ENCODE assay signal across 28 cellular contexts in genomic region chr1:9366298-9366697, GRCh38.
"Had no signal": no experiment of that assay in that cellular context is flagged by ENCODE, and none has a peak within 500 bp of the region (broad histone marks: within the 10 kb centered on the region; RNA-seq: fewer than 3 reads in every experiment).

No MANE protein-coding gene starts in this region.

- H3K27me3 ChIP-seq: body of pancreas, cardiac muscle cell, foreskin keratinocyte, neural progenitor cell, testis, uterus had no signal

- H3K9me3 ChIP-seq: body of pancreas, lower lobe of right lung, testis, uterus had no signal

- H3K27me3 Mint-ChIP-seq: activated naive CD8-positive, alpha-beta T cell; effector memory CD8-positive, alpha-beta T cell; stimulated activated naive B cell treated with anti-CD40 and anti-IgM and Interleukin-4, amounts not matched to agents 10 μg/mL and 1 μg/mL and 100 μg/mL, for 72 hours; type B pancreatic cell had no signal

- DNase-seq: activated CD4-positive, alpha-beta T cell treated with anti-CD3 and anti-CD28 coated beads for 4 hours; activated CD4-positive, alpha-beta T cell treated with anti-CD3 and anti-CD28 coated beads, Interleukin-2, amount 50 U/mL, for 4 hours; activated naive CD4-positive, alpha-beta T cell; activated T-cell treated with anti-CD3 and anti-CD28 coated beads for 4 hours; activated T-cell treated with anti-CD3 and anti-CD28 coated beads, Interleukin-2, amount 50 U/mL, for 72 hours; anterior cingulate cortex; body of pancreas; cerebellar nuclear complex; effector memory CD8-positive, alpha-beta T cell; erythroblast; foreskin keratinocyte; kidney glomerular epithelial cell; lower lobe of right lung; mesenchymal stem cell; naive thymus-derived CD8-positive, alpha-beta T cell; small intestine; stimulated activated CD4-positive, alpha-beta T cell treated with anti-CD3 and anti-CD28 coated beads, Interleukin-1b, Interleukin-23, amount 100 ng/mL, for 48 hours; stimulated activated naive B cell treated with anti-CD40 and anti-IgM and Interleukin-4, amounts not matched to agents 10 μg/mL and 1 μg/mL and 100 μg/mL, for 72 hours; testis; uterus had no signal

- ATAC-seq: activated T-cell treated with anti-CD3 and anti-CD28 coated beads, Interleukin-2, amount 50 U/mL, for 72 hours; body of pancreas; effector memory CD8-positive, alpha-beta T cell; foreskin keratinocyte; left lobe of liver; lower lobe of right lung; naive thymus-derived CD8-positive, alpha-beta T cell; sciatic nerve; stimulated activated naive B cell treated with anti-CD40 and anti-IgM and Interleukin-4, amounts not matched to agents 10 μg/mL and 1 μg/mL and 100 μg/mL, for 72 hours had no signal

- H3K4me1 ChIP-seq: testis had no signal

- H3K4me3 Mint-ChIP-seq: activated naive CD8-positive, alpha-beta T cell; activated T-cell treated with anti-CD3 and anti-CD28 coated beads, Interleukin-2, amount 50 U/mL, for 72 hours; effector memory CD8-positive, alpha-beta T cell; naive thymus-derived CD8-positive, alpha-beta T cell; neural progenitor cell; stimulated activated naive B cell treated with anti-CD40 and anti-IgM and Interleukin-4, amounts not matched to agents 10 μg/mL and 1 μg/mL and 100 μg/mL, for 72 hours; type B pancreatic cell had no signal

- H3K27ac ChIP-seq: body of pancreas, cardiac muscle cell, foreskin keratinocyte, lower lobe of right lung, neural progenitor cell, testis, VCaP had no signal

- H3K36me3 Mint-ChIP-seq: activated naive CD8-positive, alpha-beta T cell; naive thymus-derived CD8-positive, alpha-beta T cell; neural progenitor cell; type B pancreatic cell had no signal

- H3K27ac Mint-ChIP-seq: activated naive CD8-positive, alpha-beta T cell; activated T-cell treated with anti-CD3 and anti-CD28 coated beads, Interleukin-2, amount 50 U/mL, for 72 hours; effector memory CD8-positive, alpha-beta T cell; naive thymus-derived CD8-positive, alpha-beta T cell; neural progenitor cell; stimulated activated naive B cell treated with anti-CD40 and anti-IgM and Interleukin-4, amounts not matched to agents 10 μg/mL and 1 μg/mL and 100 μg/mL, for 72 hours; type B pancreatic cell had no signal

- H3K4me3 ChIP-seq: body of pancreas, cardiac muscle cell, coronary artery, lower lobe of right lung, neural progenitor cell, testis, uterus had no signal

- H3K9me3 Mint-ChIP-seq: activated T-cell treated with anti-CD3 and anti-CD28 coated beads, Interleukin-2, amount 50 U/mL, for 72 hours; effector memory CD8-positive, alpha-beta T cell; naive thymus-derived CD8-positive, alpha-beta T cell; neural progenitor cell; stimulated activated naive B cell treated with anti-CD40 and anti-IgM and Interleukin-4, amounts not matched to agents 10 μg/mL and 1 μg/mL and 100 μg/mL, for 72 hours; type B pancreatic cell had no signal

- H3K36me3 ChIP-seq: cardiac muscle cell, neural progenitor cell, uterus had no signal
